8 cellular contexts compared by ENCODE assay signal in the genomic region with DNA sequence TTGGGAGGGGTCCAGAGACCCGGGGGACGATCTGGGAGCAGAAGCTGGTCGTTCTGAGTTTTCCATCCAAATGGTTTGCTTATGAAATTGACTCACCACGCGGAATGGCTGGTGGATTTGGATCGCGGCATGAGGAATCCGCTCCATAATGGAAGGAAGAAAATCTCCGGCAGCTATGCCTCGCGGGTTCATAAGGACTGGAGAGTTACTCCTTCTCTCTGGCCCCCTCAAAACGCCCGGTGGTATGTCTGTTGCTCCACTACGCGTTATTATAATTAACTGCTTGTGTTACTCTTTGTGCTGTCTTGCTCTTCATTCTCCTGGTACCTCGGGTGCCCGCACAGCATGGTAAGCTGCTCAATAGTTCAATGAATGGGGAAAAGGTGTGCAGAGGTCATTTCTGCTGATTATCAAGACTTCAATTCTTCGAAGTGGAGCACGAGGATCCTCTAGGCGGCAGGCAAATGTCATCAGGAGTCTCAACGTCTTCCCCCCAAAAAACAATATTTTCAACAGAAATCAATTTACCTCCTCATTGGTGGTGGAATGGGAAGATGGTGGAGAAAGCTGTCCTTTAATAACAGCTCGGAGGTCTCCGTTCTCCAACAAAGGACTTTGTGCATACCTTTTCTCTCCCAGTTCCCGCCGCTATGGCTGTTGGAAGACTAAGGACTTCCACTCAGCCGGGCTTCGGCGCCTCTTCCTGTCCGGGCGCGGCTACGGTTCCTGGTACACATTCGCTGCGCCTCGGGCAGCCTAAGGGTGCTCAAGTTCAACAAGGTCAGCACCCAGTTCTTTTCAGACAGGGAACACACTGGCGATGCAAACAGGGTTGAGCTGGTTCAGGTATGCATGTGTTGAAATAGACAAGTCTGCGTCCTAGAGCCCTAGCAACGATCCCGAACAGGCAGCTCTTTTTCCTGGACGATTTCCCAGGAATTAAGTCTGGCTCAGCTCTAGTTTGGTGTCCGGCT. TPM values are rescaled to one million over a fixed set of nuclear protein-coding genes. Genes with fewer than 3 reads are reported as not detected.
A peak's percentile ranks its signal among the peaks of the same experiment; 100 is the strongest.
DNase-seq lines count a peak whose midpoint lies in the region; ATAC-seq and TF ChIP-seq lines count a peak whose summit lies in the region.

No MANE protein-coding gene starts in this region.

- H3K27ac ChIP-seq in neural cell (ENCODE audit: low read length) (no peak overlapping the region), tibial artery (no peak overlapping the region)

- intact Hi-C loops in tibial artery (cut with DNase I; ENCODE audit: low total_unique reads) = no loop called here

- peaks cover 7% of the 10 kb centered on the region for H3K27me3 Mint-ChIP-seq in endothelial cell (ENCODE audit: unreplicated experiment)

- H3K4me1 ChIP-seq in tibial artery = no peaks in the 10 kb centered on the region

- no peaks in the 10 kb centered on the region for H3K9me3 Mint-ChIP-seq in endothelial cell (ENCODE audit: unreplicated experiment)

- no peaks in the 10 kb centered on the region for H3K36me3 Mint-ChIP-seq in endothelial cell (ENCODE audit: low read depth, unreplicated experiment)

- peaks cover 11% of the 10 kb centered on the region for H3K4me1 Mint-ChIP-seq in endothelial cell (ENCODE audit: unreplicated experiment)

- TF ChIP-seq RAD21 in neural cell (conservative IDR thresholded peaks at IDR 0.05) = no peak

- no peak for TF ChIP-seq CTCF in GM12865 (IDR thresholded peaks at IDR 0.05; ENCODE audit: insufficient read depth, low read depth, low read length, missing control alignments)
- no peak for TF ChIP-seq CTCF in endothelial cell (IDR thresholded peaks at IDR 0.05; ENCODE audit: unreplicated experiment)
- TF ChIP-seq CTCF in neural cell (IDR thresholded peaks at IDR 0.05; ENCODE audit: poor library complexity, severe bottlenecking) = no peak
- TF ChIP-seq CTCF in tibial artery (IDR thresholded peaks at IDR 0.05) = no peak

- ATAC-seq in HG03175 (IDR thresholded peaks at IDR 0.05; ENCODE audit: unreplicated experiment) = no peak

- H3K4me3 ChIP-seq in GM12865 (ENCODE audit: low read depth, low read length) = peak overlapping the region; percentile 51
- peak overlapping the region; percentile 53 for H3K4me3 ChIP-seq in neural cell (ENCODE audit: low read length)
- no peak overlapping the region for H3K4me3 ChIP-seq in tibial artery

- DNase-seq in GM12865 (ENCODE audit: low read depth) (peak; percentile 23), OCI-M1 (lab: John Stamatoyannopoulos, UW) (peak; percentile 53), endothelial cell (ENCODE audit: low spot score) (peak; percentile 26), globus pallidus (ENCODE audit: low spot score) (no peak), NCI-H187 treated with DMSO at 0.1 percent for 48 hours (lab: John Stamatoyannopoulos, UW) (no peak), tibial artery (no peak)

- no peaks in the 10 kb centered on the region for H3K9me2 ChIP-seq in neural cell (ENCODE audit: insufficient read depth, low read length)

- no peaks in the 10 kb centered on the region for H3F3A ChIP-seq in neural cell (ENCODE audit: insufficient read depth, low read length, poor library complexity, severe bottlenecking)

- no peak overlapping the region for H3K4me2 ChIP-seq in neural cell (ENCODE audit: low read length)

- no peaks in the 10 kb centered on the region for H4K20me1 ChIP-seq in neural cell (ENCODE audit: insufficient read depth)

- no peak overlapping the region for H3K9ac ChIP-seq in neural cell (ENCODE audit: low read length)

- no peaks in the 10 kb centered on the region for H3K79me2 ChIP-seq in neural cell (replicated peaks; ENCODE audit: insufficient read depth, low read length)

- H3K9me3 ChIP-seq in neural cell (ENCODE audit: low read length) (no peaks in the 10 kb centered on the region), tibial artery (peaks cover 0 to 5% (median 0%) of the 10 kb centered on the region in 3 donors)

- H3K27me3 ChIP-seq in neural cell (ENCODE audit: insufficient read depth, low read depth, low read length) (peaks cover 60% of the 10 kb centered on the region), tibial artery (peaks cover 0 to 85% of the 10 kb centered on the region in 2 donors)

- no peak overlapping the region for H2AFZ ChIP-seq in neural cell (ENCODE audit: low read depth, low read length)

- no peak for TF ChIP-seq EP300 in neural cell (conservative IDR thresholded peaks at IDR 0.05; ENCODE audit: poor library complexity, severe bottlenecking)

- H3K27ac Mint-ChIP-seq in endothelial cell (ENCODE audit: unreplicated experiment) = peak overlapping the region; percentile 65

- H3K4me3 Mint-ChIP-seq in endothelial cell (ENCODE audit: unreplicated experiment) = peak overlapping the region; percentile 86

- H3K36me3 ChIP-seq in neural cell (ENCODE audit: insufficient read depth, low read length) = no peaks in the 10 kb centered on the region
- H3K36me3 ChIP-seq in tibial artery = no peaks in the 10 kb centered on the region

TF ChIP-seq in neural cell, 6 proteins besides CTCF, POLR2A, EP300 and RAD21:
- no peak for TF ChIP-seq TAF1 (IDR thresholded peaks at IDR 0.05; ENCODE audit: low read depth)
- no peak for TF ChIP-seq MXI1 (conservative IDR thresholded peaks at IDR 0.05; ENCODE audit: poor library complexity, severe bottlenecking)
- no peak for TF ChIP-seq EZH2 (IDR thresholded peaks at IDR 0.05; ENCODE audit: borderline replicate concordance, insufficient read depth, low read length, poor library complexity, severe bottlenecking)
- no peak for TF ChIP-seq SMC3 (conservative IDR thresholded peaks at IDR 0.05; ENCODE audit: poor library complexity)
- TF ChIP-seq, protein P1, sequence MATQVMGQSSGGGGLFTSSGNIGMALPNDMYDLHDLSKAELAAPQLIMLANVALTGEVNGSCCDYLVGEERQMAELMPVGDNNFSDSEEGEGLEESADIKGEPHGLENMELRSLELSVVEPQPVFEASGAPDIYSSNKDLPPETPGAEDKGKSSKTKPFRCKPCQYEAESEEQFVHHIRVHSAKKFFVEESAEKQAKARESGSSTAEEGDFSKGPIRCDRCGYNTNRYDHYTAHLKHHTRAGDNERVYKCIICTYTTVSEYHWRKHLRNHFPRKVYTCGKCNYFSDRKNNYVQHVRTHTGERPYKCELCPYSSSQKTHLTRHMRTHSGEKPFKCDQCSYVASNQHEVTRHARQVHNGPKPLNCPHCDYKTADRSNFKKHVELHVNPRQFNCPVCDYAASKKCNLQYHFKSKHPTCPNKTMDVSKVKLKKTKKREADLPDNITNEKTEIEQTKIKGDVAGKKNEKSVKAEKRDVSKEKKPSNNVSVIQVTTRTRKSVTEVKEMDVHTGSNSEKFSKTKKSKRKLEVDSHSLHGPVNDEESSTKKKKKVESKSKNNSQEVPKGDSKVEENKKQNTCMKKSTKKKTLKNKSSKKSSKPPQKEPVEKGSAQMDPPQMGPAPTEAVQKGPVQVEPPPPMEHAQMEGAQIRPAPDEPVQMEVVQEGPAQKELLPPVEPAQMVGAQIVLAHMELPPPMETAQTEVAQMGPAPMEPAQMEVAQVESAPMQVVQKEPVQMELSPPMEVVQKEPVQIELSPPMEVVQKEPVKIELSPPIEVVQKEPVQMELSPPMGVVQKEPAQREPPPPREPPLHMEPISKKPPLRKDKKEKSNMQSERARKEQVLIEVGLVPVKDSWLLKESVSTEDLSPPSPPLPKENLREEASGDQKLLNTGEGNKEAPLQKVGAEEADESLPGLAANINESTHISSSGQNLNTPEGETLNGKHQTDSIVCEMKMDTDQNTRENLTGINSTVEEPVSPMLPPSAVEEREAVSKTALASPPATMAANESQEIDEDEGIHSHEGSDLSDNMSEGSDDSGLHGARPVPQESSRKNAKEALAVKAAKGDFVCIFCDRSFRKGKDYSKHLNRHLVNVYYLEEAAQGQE (IDR thresholded peaks at IDR 0.05; ENCODE audit: borderline replicate concordance) = no peak
- no peak for TF ChIP-seq POLR2AphosphoS5 (IDR thresholded peaks at IDR 0.05)

RNA-seq across cellular contexts. Expression of a gene that starts 9.2 kb away (rescaled TPM):
- 6.1 TPM for total RNA-seq in endothelial cell (ENCODE audit: unreplicated experiment)
- polyA plus RNA-seq in neural cell = not detected in 2 replicates
- polyA minus RNA-seq in neural cell = 0.58 TPM in 1 of 2 replicates, not detected in the other

Comparison
In these comparisons a context has a peak if more than half of its experiments do, and no peak if none do; other contexts are left out.
1. DNase-seq: peak in GM12865 (single experiment), OCI-M1 (single experiment) and endothelial cell (single experiment); none in globus pallidus (single experiment), NCI-H187 treated with DMSO at 0.1 percent for 48 hours (single experiment) and tibial artery (0 of 2).
2. H3K4me3 ChIP-seq: peak in GM12865 (single experiment) and neural cell (single experiment); none in tibial artery (0 of 2).